Comparison of ENCODE assay signal across 16 cellular contexts in genomic region chr1:2583331-2583791, GRCh38. TPM values are rescaled to one million over a fixed set of nuclear protein-coding genes. Genes with fewer than 3 reads are reported as not detected.
DNase-seq lines count a peak whose midpoint lies in the region; ATAC-seq and TF ChIP-seq lines count a peak whose summit lies in the region.
"Had no signal": no experiment of that assay in that cellular context is flagged by ENCODE, and none has a peak within 500 bp of the region (broad histone marks: within the 10 kb centered on the region; RNA-seq: fewer than 3 reads in every experiment).

No MANE protein-coding gene starts in this region.

- peak overlapping the region; percentile 53 for H3K4ac ChIP-seq in neuronal stem cell (ENCODE audit: low read length)

- H2AFZ ChIP-seq in HCT116 (ENCODE audit: low read depth, low read length, poor library complexity, severe bottlenecking) (no peak overlapping the region), neuronal stem cell (ENCODE audit: low read length) (no peak overlapping the region)

- H3K9ac ChIP-seq in HCT116 (ENCODE audit: low read length) = no peak overlapping the region
- H3K9ac ChIP-seq in neuronal stem cell (ENCODE audit: low read depth, low read length, poor library complexity) = peak overlapping the region; percentile 70

- H3K4me2 ChIP-seq in HCT116 (ENCODE audit: low read length) (peak overlapping the region; percentile 42), neuronal stem cell (ENCODE audit: insufficient read depth, low read length, poor library complexity, severe bottlenecking) (no peak overlapping the region)

- no peaks in the 10 kb centered on the region for H3K27me3 ChIP-seq in HCT116 (ENCODE audit: insufficient read depth, low read length)
- H3K27me3 ChIP-seq in neuronal stem cell (ENCODE audit: control insufficient read depth in 3 of 3, insufficient read depth in 3 of 3, low read depth in 1 of 3, low read length in 3 of 3) = no peaks in the 10 kb centered on the region

- no peak overlapping the region for H4K91ac ChIP-seq in neuronal stem cell (ENCODE audit: low read depth, low read length, poor library complexity)

- no peaks in the 10 kb centered on the region; the same call in 1 of the 2 replicates for H3K79me2 ChIP-seq in HCT116 (ENCODE audit: insufficient read depth, low read length)

- peak overlapping the region; percentile 75 for H2BK15ac ChIP-seq in neuronal stem cell (ENCODE audit: low read length)

- BruUV-seq in HCT116 (replicated peaks; lab: Mats Ljungman, UMichigan) = no TSS peak

- intact Hi-C loops in HCT116 (cut with micrococcal nuclease) = loop anchor here (10.0 kb wide), 1 partner anchor 1021 kb away; no protein-coding TSS in a partner anchor

- H3K27ac ChIP-seq in HCT116 (ENCODE audit: low read depth, low read length) (no peak overlapping the region), angular gyrus (ENCODE audit: low read depth, low read length) (peak overlapping the region; percentile 70), neuronal stem cell (replicated peaks; ENCODE audit: low read length) (no peak overlapping the region)
- H3K27ac ChIP-seq: psoas muscle had no signal

- CTCF ChIA-PET in HCT116 (lab: Charles Lee) = no interaction called here

- no peak for TF ChIP-seq CTCF in HCT116 (IDR thresholded peaks at IDR 0.05 in 2 of 3, conservative IDR thresholded peaks at IDR 0.05 in 1 of 3; ENCODE audit: borderline replicate concordance in 1 of 3, insufficient read depth in 1 of 3, low read depth in 2 of 3, low read length in 2 of 3)

- H3K9me3 ChIP-seq in HCT116 (ENCODE audit: control insufficient read depth in 1 of 2, insufficient read depth in 1 of 2, low read depth in 1 of 2, low read length in 2 of 2) (no peaks in the 10 kb centered on the region), neuronal stem cell (replicated peaks in 1 of 2; ENCODE audit: control insufficient read depth in 2 of 2, insufficient read depth in 1 of 2, low read depth in 1 of 2, low read length in 2 of 2) (peaks cover 0 to 5% of the 10 kb centered on the region in 2 donors)
- H3K9me3 ChIP-seq: psoas muscle had no signal

- RAD21 ChIA-PET in HCT116 (lab: Charles Lee; ENCODE audit: low non-redundant PET in 1 of 2, low total read pairs in 2 of 2, uncharacterized antibody in 2 of 2, unreplicated experiment in 2 of 2) = no interaction called here

- no peak for TF ChIP-seq RAD21 in HCT116 (IDR thresholded peaks at IDR 0.05; ENCODE audit: low read depth)

- no CpG with 5 or more reads among the region's 5 CpGs for WGBS in neuronal stem cell (ENCODE audit: extremely low coverage in 2 of 2, insufficient read length in 2 of 2, insufficient replicate concordance in 1 of 2), 2 donors

- peak overlapping the region; percentile 38 for H3K14ac ChIP-seq in neuronal stem cell (ENCODE audit: low read length)

- ATAC-seq in HCT116 = no peak
- ATAC-seq in GM19324 (IDR thresholded peaks at IDR 0.05; ENCODE audit: low FRiP score, unreplicated experiment) = no peak
- ATAC-seq in HG02642 (IDR thresholded peaks at IDR 0.05; ENCODE audit: poor library complexity, unreplicated experiment) = no peak
- ATAC-seq: psoas muscle had no signal

- no peak for TF ChIP-seq POLR2A in HCT116 (IDR thresholded peaks at IDR 0.05; ENCODE audit: borderline replicate concordance, extremely low read depth, insufficient read depth, insufficient read length)

- H3K18ac ChIP-seq in neuronal stem cell (ENCODE audit: low read length) = no peak overlapping the region

- POLR2A ChIA-PET in HCT116 (lab: Charles Lee) = no interaction called here

- no peak overlapping the region for H4K8ac ChIP-seq in neuronal stem cell (ENCODE audit: low read depth, low read length)

- no peak overlapping the region for H2BK120ac ChIP-seq in neuronal stem cell (ENCODE audit: low read depth, low read length)

- H3K23ac ChIP-seq in neuronal stem cell (ENCODE audit: low read depth, low read length, poor library complexity) = peak overlapping the region; percentile 75

- H2BK5ac ChIP-seq in neuronal stem cell (ENCODE audit: low read length) = no peak overlapping the region

- H3K4me3 ChIP-seq in HCT116 (replicated peaks in 1 of 2; ENCODE audit: low read depth in 1 of 2, low read length in 2 of 2) (no peak overlapping the region), neuronal stem cell (ENCODE audit: low read length in 2 of 2) (no peak overlapping the region)
- H3K4me3 ChIP-seq: psoas muscle had no signal

- no peaks in the 10 kb centered on the region for H4K20me1 ChIP-seq in HCT116 (ENCODE audit: insufficient read depth)

- peaks cover 7 to 37% of the 10 kb centered on the region in 2 experiments; a peak in 3 of 4 replicates for H3K4me1 ChIP-seq in HCT116 (ENCODE audit: control insufficient read depth in 1 of 2, insufficient read depth in 2 of 2, low read length in 2 of 2)
- H3K4me1 ChIP-seq in neuronal stem cell (ENCODE audit: control insufficient read depth in 2 of 2, insufficient read depth in 1 of 2, low read depth in 1 of 2, low read length in 2 of 2) = peaks cover 8 to 9% of the 10 kb centered on the region in 2 donors

- H3K36me3 ChIP-seq in HCT116 (ENCODE audit: control insufficient read depth in 1 of 2, insufficient read depth in 2 of 2, low read length in 2 of 2) = no peaks in the 10 kb centered on the region
- H3K36me3 ChIP-seq in neuronal stem cell (replicated peaks in 1 of 2; ENCODE audit: control insufficient read depth in 2 of 2, insufficient read depth in 2 of 2, low read length in 2 of 2) = no peaks in the 10 kb centered on the region

- H2AK5ac ChIP-seq in neuronal stem cell (ENCODE audit: low read depth, low read length) = peak overlapping the region; percentile 92

- no peak overlapping the region for H2BK12ac ChIP-seq in neuronal stem cell (ENCODE audit: low read length)

- DNase-seq in NCI-H2171 treated with DMSO at 0.1 percent for 48 hours (lab: John Stamatoyannopoulos, UW) = peak; percentile 18
- DNase-seq in NCI-H2171 (lab: John Stamatoyannopoulos, UW) = no peak
- DNase-seq in HCT116 (ENCODE audit: low read depth, low spot score) = no peak
- no peak for DNase-seq in neuronal stem cell (ENCODE audit: low spot score)
- no peak for DNase-seq in SW480 (ENCODE audit: low spot score)
- DNase-seq: cerebellar nuclear complex; EL; NCI-H1436 treated with DMSO at 0.1 percent for 48 hours; NK-92 treated with Interleukin-12 subunit alpha and Interleukin-12 subunit beta, amount 100 ng/mL, for 24 hours had no signal

- H3K79me1 ChIP-seq in neuronal stem cell (ENCODE audit: low read depth, low read length) = peaks cover 9% of the 10 kb centered on the region

- H3K9me2 ChIP-seq in HCT116 (ENCODE audit: insufficient read depth) = no peaks in the 10 kb centered on the region

TF ChIP-seq in HCT116, 20 proteins besides CTCF, POLR2A, EP300 and RAD21:
- TF ChIP-seq REST (IDR thresholded peaks at IDR 0.05; ENCODE audit: low read depth) = no peak
- TF ChIP-seq FOSL1 (IDR thresholded peaks at IDR 0.05; ENCODE audit: low read depth) = no peak
- no peak for TF ChIP-seq EZH2phosphoT487 (IDR thresholded peaks at IDR 0.05; ENCODE audit: borderline replicate concordance)
- no peak for TF ChIP-seq ZFX (IDR thresholded peaks at IDR 0.05)
- no peak for TF ChIP-seq SRF (IDR thresholded peaks at IDR 0.05; ENCODE audit: low read depth)
- TF ChIP-seq YY1 (IDR thresholded peaks at IDR 0.05; ENCODE audit: extremely low read depth, insufficient replicate concordance, low read depth, low read length) = no peak
TF ChIP-seq in HCT116: peak in this region for 0.

RNA-seq across cellular contexts. Expression of gene PRXL2B, which starts 3.2 kb away (rescaled TPM):
- 32.2 TPM for total RNA-seq in HCT116 (2021; ENCODE audit: unreplicated experiment)
- 17.5 and 17.8 TPM in 2 replicates for polyA plus RNA-seq in HCT116 (2012)
- polyA plus RNA-seq in neuronal stem cell (2013, experiment 1 of 2) = 35.1 TPM
- 35.3 TPM for polyA plus RNA-seq in neuronal stem cell (2013, experiment 2 of 2)

RNA-seq across cellular contexts. Expression of gene TNFRSF14, which starts 27.2 kb away (rescaled TPM):
- 0.66 TPM for total RNA-seq in HCT116 (2021; ENCODE audit: unreplicated experiment)
- polyA plus RNA-seq in HCT116 (2012) = 0.20 TPM in 1 of 2 replicates, not detected in the other
- polyA plus RNA-seq in neuronal stem cell (2013, experiment 1 of 2) = 1.1 TPM
- 1.3 TPM for polyA plus RNA-seq in neuronal stem cell (2013, experiment 2 of 2)

RNA-seq across cellular contexts. Expression of gene MMEL1, which starts 49.5 kb away (rescaled TPM):
- 2.7 TPM for total RNA-seq in HCT116 (2021; ENCODE audit: unreplicated experiment)
- polyA plus RNA-seq in HCT116 (2012) = 3.0 and 8.1 TPM in 2 replicates
- 1.1 TPM for polyA plus RNA-seq in neuronal stem cell (2013, experiment 1 of 2)
- 1.4 TPM for polyA plus RNA-seq in neuronal stem cell (2013, experiment 2 of 2)
- total RNA-seq: A673, HT1080, kidney epithelial cell had no signal

RNA-seq across cellular contexts. Expression of gene HES5, which starts 53.3 kb away (rescaled TPM):
- total RNA-seq in HCT116 (2021; ENCODE audit: unreplicated experiment) = not detected
- polyA plus RNA-seq in HCT116 (2012) = not detected in 2 replicates
- 208 TPM for polyA plus RNA-seq in neuronal stem cell (2013, experiment 1 of 2)
- 209 TPM for polyA plus RNA-seq in neuronal stem cell (2013, experiment 2 of 2)
- total RNA-seq: A673, HT1080 had no signal

RNA-seq across cellular contexts. Expression of gene PANK4, which starts 57.0 kb away (rescaled TPM):
- 38.5 TPM for total RNA-seq in HCT116 (2021; ENCODE audit: unreplicated experiment)
- polyA plus RNA-seq in HCT116 (2012) = 21.0 and 25.6 TPM in 2 replicates
- polyA plus RNA-seq in neuronal stem cell (2013, experiment 1 of 2) = 23.5 TPM
- polyA plus RNA-seq in neuronal stem cell (2013, experiment 2 of 2) = 22.7 TPM
